10 cellular contexts compared by ENCODE assay signal in the genomic region with DNA sequence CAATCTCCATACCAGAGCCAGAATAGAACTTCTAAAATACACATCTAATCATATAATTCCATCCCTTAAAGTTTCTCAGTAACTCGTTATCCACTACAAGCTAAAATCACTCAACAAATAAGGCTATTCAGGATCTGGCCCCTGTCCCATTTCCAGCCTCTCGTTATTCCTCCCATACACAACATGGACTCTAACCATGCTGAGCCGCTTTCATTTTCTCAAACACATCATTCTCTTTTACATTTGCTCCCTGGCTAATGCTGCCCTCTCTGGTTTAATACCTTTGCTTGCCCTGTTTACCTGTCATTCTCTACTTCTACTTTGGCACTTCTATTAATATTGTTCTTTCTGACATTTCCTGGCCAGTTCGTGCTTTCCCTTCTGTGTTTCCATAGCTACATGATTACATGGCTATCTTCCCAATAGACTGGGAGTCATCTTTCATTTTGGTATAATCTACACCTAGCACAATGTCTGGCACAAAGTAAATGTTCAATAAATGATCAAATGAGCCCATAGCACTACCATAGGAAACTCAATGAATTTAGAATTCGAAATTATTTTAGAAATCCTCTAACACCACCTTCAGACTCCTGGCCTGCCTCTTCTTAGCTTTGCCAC.
A peak's percentile ranks its signal among the peaks of the same experiment; 100 is the strongest.
DNase-seq lines count a peak whose midpoint lies in the region; ATAC-seq, FAIRE-seq and TF ChIP-seq lines count a peak whose summit lies in the region.
"Had no signal": no experiment of that assay in that cellular context is flagged by ENCODE, and none has a peak within 500 bp of the region (broad histone marks: within the 10 kb centered on the region; RNA-seq: fewer than 3 reads in every experiment).

No MANE protein-coding gene starts in this region.

- H3K4me3 ChIP-seq in right atrium auricular region (peak overlapping the region; percentile 1 to 19), uterus (no peak overlapping the region), kidney (ENCODE audit: low read length in 2 of 2) (peak overlapping the region in 1 of 2 donors; percentile 4)

- no peaks in the 10 kb centered on the region for H3K36me3 Mint-ChIP-seq in CD4-positive, alpha-beta T cell (ENCODE audit: low read depth)

- no peaks in the 10 kb centered on the region for H3K27me3 Mint-ChIP-seq in CD4-positive, alpha-beta T cell
- H3K27me3 Mint-ChIP-seq: activated B cell treated with CpG ODN at 0.5 μM for 24 hours had no signal

- no peaks in the 10 kb centered on the region for H3K36me3 ChIP-seq in right atrium auricular region
- H3K36me3 ChIP-seq in uterus = no peaks in the 10 kb centered on the region
- no peaks in the 10 kb centered on the region for H3K36me3 ChIP-seq in kidney (ENCODE audit: control insufficient read depth in 1 of 2, insufficient read depth in 2 of 2, low read length in 2 of 2)

- POLR2A ChIA-PET in CD4-positive, alpha-beta T cell (lab: Charles Lee) = no interaction called here

- no peak overlapping the region for H3K27ac Mint-ChIP-seq in CD4-positive, alpha-beta T cell
- H3K27ac Mint-ChIP-seq: activated B cell treated with CpG ODN at 0.5 μM for 24 hours had no signal

- H3K4me1 ChIP-seq in right atrium auricular region (no peaks in the 10 kb centered on the region), uterus (peaks cover 0 to 3% of the 10 kb centered on the region in 2 donors), kidney (ENCODE audit: control insufficient read depth in 1 of 2, insufficient read depth in 1 of 2, low read depth in 1 of 2, low read length in 2 of 2) (no peaks in the 10 kb centered on the region)

- no peak overlapping the region for H3K9ac ChIP-seq in kidney (ENCODE audit: low read length in 2 of 2)

- TF ChIP-seq POLR2A in uterus (IDR thresholded peaks at IDR 0.05) = no peak

- H3K4me3 Mint-ChIP-seq in CD4-positive, alpha-beta T cell = no peak overlapping the region
- H3K4me3 Mint-ChIP-seq: activated B cell treated with CpG ODN at 0.5 μM for 24 hours had no signal

- H3K9me3 ChIP-seq in right atrium auricular region (no peaks in the 10 kb centered on the region), uterus (no peaks in the 10 kb centered on the region), kidney (ENCODE audit: control insufficient read depth in 1 of 2, low read length in 2 of 2) (no peaks in the 10 kb centered on the region)
- H3K9me3 ChIP-seq in CD4-positive, alpha-beta T cell (ENCODE audit: control insufficient read depth, low read length) = no peaks in the 10 kb centered on the region

- no peak for TF ChIP-seq CTCF in right atrium auricular region (IDR thresholded peaks at IDR 0.05)
- no peak for TF ChIP-seq CTCF in uterus (IDR thresholded peaks at IDR 0.05)
- no peak for TF ChIP-seq CTCF in kidney (IDR thresholded peaks at IDR 0.05; ENCODE audit: borderline replicate concordance, extremely low read depth, insufficient read depth)
- no peak for TF ChIP-seq CTCF in CD4-positive, alpha-beta T cell (IDR thresholded peaks at IDR 0.05)

- H3K4me1 Mint-ChIP-seq in CD4-positive, alpha-beta T cell (ENCODE audit: low read depth) = peaks cover 4% of the 10 kb centered on the region

- H3K27ac ChIP-seq in right atrium auricular region (no peak overlapping the region), epithelial cell of prostate (peak overlapping the region; percentile 41), uterus (peak overlapping the region; percentile 51 to 60), kidney (ENCODE audit: low read depth in 2 of 2, low read length in 2 of 2) (no peak overlapping the region)
- no peak overlapping the region for H3K27ac ChIP-seq in CD4-positive, alpha-beta T cell (ENCODE audit: low read depth, low read length)

- CTCF ChIA-PET in CD4-positive, alpha-beta T cell (lab: Charles Lee) = interaction anchor here (1.1 kb wide), 1 partner anchor 10 kb away, joined by 3 read pairs; no protein-coding TSS in a partner anchor

- FAIRE-seq in kidney (lab: Jason Lieb, UNC) = no peak
- FAIRE-seq: colon had no signal

- ATAC-seq in Right ventricle myocardium superior (ENCODE audit: poor library complexity) = no peak
- no peak for ATAC-seq in CD4-positive, alpha-beta T cell (ENCODE audit: poor library complexity)
- no peak for ATAC-seq in GM21737 (IDR thresholded peaks at IDR 0.05; ENCODE audit: unreplicated experiment)

- no peaks in the 10 kb centered on the region for H3K9me3 Mint-ChIP-seq in CD4-positive, alpha-beta T cell
- H3K9me3 Mint-ChIP-seq: activated B cell treated with CpG ODN at 0.5 μM for 24 hours had no signal

- DNase-seq in right atrium auricular region (ENCODE audit: low spot score) (no peak), Right ventricle myocardium superior (no peak), NCI-H748 treated with DMSO at 0.1 percent for 48 hours (lab: John Stamatoyannopoulos, UW) (peak; percentile 55), epithelial cell of prostate (ENCODE audit: low read depth, low spot score) (no peak), uterus (no peak), kidney (no peak)
- DNase-seq in CD4-positive, alpha-beta T cell = no peak
- DNase-seq: activated B cell treated with CpG ODN at 0.5 μM for 24 hours had no signal

- intact Hi-C loops in Right ventricle myocardium superior (cut with DNase I) = no loop called here
- intact Hi-C loops in uterus (cut with DNase I; ENCODE audit: low total_unique reads) = no loop called here
- intact Hi-C loops in kidney (cut with DNase I) = no loop called here
- intact Hi-C loops in CD4-positive, alpha-beta T cell (cut with DNase I, micrococcal nuclease) = no loop called here

- H3K27me3 ChIP-seq in right atrium auricular region (no peaks in the 10 kb centered on the region), uterus (no peaks in the 10 kb centered on the region)
- H3K27me3 ChIP-seq in CD4-positive, alpha-beta T cell (ENCODE audit: control insufficient read depth, insufficient read depth, low read length) = no peaks in the 10 kb centered on the region

Comparison
In these comparisons a context has a peak if more than half of its experiments do, and no peak if none do; other contexts are left out.
1. H3K27ac ChIP-seq: peak in epithelial cell of prostate (single experiment) and uterus (2 of 2); none in right atrium auricular region (0 of 2), kidney (0 of 2) and CD4-positive, alpha-beta T cell (single experiment).
2. H3K4me3 ChIP-seq: peak in right atrium auricular region (2 of 2); none in uterus (0 of 2).